1 cellular context compared by ENCODE assay signal in genomic region chr1:111596499-111596898, GRCh38.
A peak's percentile ranks its signal among the peaks of the same experiment; 100 is the strongest.
TF ChIP-seq lines count a peak whose summit lies in the region.

No MANE protein-coding gene starts in this region.

TF ChIP-seq in GM12878, 131 proteins besides CTCF, POLR2A, EP300 and RAD21 (continued from another document):
- no peak for TF ChIP-seq MLLT1 (IDR thresholded peaks at IDR 0.05)
- TF ChIP-seq TAF1 (IDR thresholded peaks at IDR 0.05; ENCODE audit: borderline replicate concordance, low read depth, low read length) = no peak
- no peak for TF ChIP-seq CBX5 (IDR thresholded peaks at IDR 0.05; ENCODE audit: low read depth)
- TF ChIP-seq SIX5 (IDR thresholded peaks at IDR 0.05; ENCODE audit: low read depth, low read length, severe bottlenecking) = no peak
- no peak for TF ChIP-seq SMARCA5 (IDR thresholded peaks at IDR 0.05)
- TF ChIP-seq CBFB (IDR thresholded peaks at IDR 0.05; ENCODE audit: low read depth) = no peak
- no peak for TF ChIP-seq SMC3 (IDR thresholded peaks at IDR 0.05; ENCODE audit: borderline replicate concordance, low read length)
- TF ChIP-seq JUND (IDR thresholded peaks at IDR 0.05; ENCODE audit: low read depth, low read length) = no peak
- TF ChIP-seq NR2C2 (IDR thresholded peaks at IDR 0.05; ENCODE audit: borderline replicate concordance, control insufficient read depth, insufficient read length, low read depth) = no peak
- no peak for TF ChIP-seq CEBPB (IDR thresholded peaks at IDR 0.05; ENCODE audit: borderline replicate concordance in 1 of 2, low read depth in 2 of 2, low read length in 2 of 2)
- 0 out of 2 replicates have a peak, but pooled peaks have one; percentile 26 for TF ChIP-seq MEF2A (IDR thresholded peaks at IDR 0.05; ENCODE audit: insufficient read depth, low read depth, low read length)
- TF ChIP-seq POLR2AphosphoS5 (IDR thresholded peaks at IDR 0.05; ENCODE audit: low read length) = no peak
- TF ChIP-seq MAX (IDR thresholded peaks at IDR 0.05; ENCODE audit: low read depth, low read length) = no peak
- TF ChIP-seq ATF7 (IDR thresholded peaks at IDR 0.05; ENCODE audit: low read depth) = 0 out of 2 replicates have a peak, but pooled peaks have one; percentile 23
- TF ChIP-seq POLR2AphosphoS2 (IDR thresholded peaks at IDR 0.05; ENCODE audit: low read depth, low read length) = no peak
- no peak for TF ChIP-seq USF1 (IDR thresholded peaks at IDR 0.05; ENCODE audit: borderline replicate concordance, extremely low read length, insufficient read depth, low read depth, low read length)
- TF ChIP-seq SRF (IDR thresholded peaks at IDR 0.05; ENCODE audit: low read depth in 2 of 2, low read length in 2 of 2) = no peak
- TF ChIP-seq STAT1 (conservative IDR thresholded peaks at IDR 0.05) = no peak
- TF ChIP-seq ZZZ3 (IDR thresholded peaks at IDR 0.05; ENCODE audit: control insufficient read depth, insufficient read length, low read depth) = no peak
- TF ChIP-seq CUX1 (IDR thresholded peaks at IDR 0.05; ENCODE audit: insufficient replicate concordance, low read depth, low read length) = no peak
- no peak for TF ChIP-seq IRF5 (IDR thresholded peaks at IDR 0.05; ENCODE audit: borderline replicate concordance)
- no peak for TF ChIP-seq WRNIP1 (IDR thresholded peaks at IDR 0.05; ENCODE audit: borderline replicate concordance, low read depth, low read length)
- peak; percentile 86 for TF ChIP-seq SPI1 (IDR thresholded peaks at IDR 0.05; ENCODE audit: borderline replicate concordance, insufficient read depth, low read depth, low read length)
- no peak for TF ChIP-seq EZH2 (IDR thresholded peaks at IDR 0.05; ENCODE audit: borderline replicate concordance, control insufficient read depth, low read depth, low read length)
- TF ChIP-seq IKZF1 (conservative IDR thresholded peaks at IDR 0.05) = peak; percentile 31
- no peak for TF ChIP-seq MTA3 (IDR thresholded peaks at IDR 0.05; ENCODE audit: borderline replicate concordance, low read length)
- TF ChIP-seq ZNF207 (IDR thresholded peaks at IDR 0.05; ENCODE audit: borderline replicate concordance) = no peak
- peak; percentile 33 for TF ChIP-seq SKIL (IDR thresholded peaks at IDR 0.05; ENCODE audit: low read depth, poor library complexity, severe bottlenecking)
- TF ChIP-seq YY1 (IDR thresholded peaks at IDR 0.05; ENCODE audit: low read depth, low read length) = 0 out of 2 replicates have a peak, but pooled peaks have one; percentile 41
- peak; percentile 21 for TF ChIP-seq E4F1 (IDR thresholded peaks at IDR 0.05; ENCODE audit: borderline replicate concordance, partially characterized antibody)
- TF ChIP-seq EED (IDR thresholded peaks at IDR 0.05; ENCODE audit: low read depth) = no peak
